10 cellular contexts compared by ENCODE assay signal in genomic region chr1:221776495-221777413, GRCh38. TPM values are rescaled to one million over a fixed set of nuclear protein-coding genes. Genes with fewer than 3 reads are reported as not detected.
DNase-seq lines count a peak whose midpoint lies in the region; ATAC-seq and TF ChIP-seq lines count a peak whose summit lies in the region.
"Had no signal": no experiment of that assay in that cellular context is flagged by ENCODE, and none has a peak within 500 bp of the region (broad histone marks: within the 10 kb centered on the region; RNA-seq: fewer than 3 reads in every experiment).

No MANE protein-coding gene starts in this region.

- no peaks in the 10 kb centered on the region for H3K36me3 Mint-ChIP-seq in naive B cell

- peak overlapping the region in 7 of 8 donors; percentile 7 to 72 (median 51) for H3K4me3 Mint-ChIP-seq in naive B cell

- H3K27me3 ChIP-seq in tibial artery (no peaks in the 10 kb centered on the region), testis (no peaks in the 10 kb centered on the region)

- peak overlapping the region; percentile 81 to 100 (median 96) for H3K27ac Mint-ChIP-seq in naive B cell

- H3K9me3 ChIP-seq in tibial artery (no peaks in the 10 kb centered on the region), testis (no peaks in the 10 kb centered on the region)

- H3K4me3 ChIP-seq in tibial artery (no peak overlapping the region), testis (no peak overlapping the region)

- H3K27ac ChIP-seq in tibial artery (no peak overlapping the region), testis (no peak overlapping the region)
- H3K27ac ChIP-seq: 22Rv1 had no signal

- 73 to 77% methylated on average over 6 of the region's 6 CpGs for WGBS in testis, 2 donors

- intact Hi-C loops in tibial artery (cut with DNase I; ENCODE audit: low total_unique reads) = no loop called here
- intact Hi-C loops in head of caudate nucleus (cut with DNase I) = no loop called here
- intact Hi-C loops in testis (cut with DNase I; ENCODE audit: low total_unique reads) = no loop called here

- H3K4me1 ChIP-seq in tibial artery (no peaks in the 10 kb centered on the region), testis (no peaks in the 10 kb centered on the region)

- TF ChIP-seq CTCF in tibial artery (IDR thresholded peaks at IDR 0.05) (no peak), testis (IDR thresholded peaks at IDR 0.05) (no peak)

- H3K36me3 ChIP-seq in tibial artery (no peaks in the 10 kb centered on the region), testis (ENCODE audit: low read depth, missing control alignments) (no peaks in the 10 kb centered on the region)

- H3K4me1 Mint-ChIP-seq in naive B cell = peaks cover 41 to 62% (median 59%) of the 10 kb centered on the region in 3 donors

- peak; percentile 29 for ATAC-seq in HG02678 (IDR thresholded peaks at IDR 0.05; ENCODE audit: unreplicated experiment)
- ATAC-seq in naive B cell (ENCODE audit: low read depth in 2 of 2) = peak; percentile 16 to 27

- H3K27me3 Mint-ChIP-seq in naive B cell = no peaks in the 10 kb centered on the region

- DNase-seq in DMS53 (lab: John Stamatoyannopoulos, UW) (peak; percentile 27), DMS53 treated with DMSO at 0.1 percent for 48 hours (lab: John Stamatoyannopoulos, UW; ENCODE audit: unreplicated experiment) (no peak), NAMALWA (ENCODE audit: low spot score) (peak; percentile 66), naive B cell (peak; percentile 70), tibial artery (no peak), head of caudate nucleus (no peak), testis (no peak)
- DNase-seq: IMR-90 had no signal

- no peaks in the 10 kb centered on the region for H3K9me3 Mint-ChIP-seq in naive B cell

- no peak for TF ChIP-seq POLR2A in testis (IDR thresholded peaks at IDR 0.05)

RNA-seq across cellular contexts. Expression of gene DUSP10, which starts 34.9 kb away (rescaled TPM):
- polyA plus RNA-seq in naive B cell (ENCODE audit: low read depth in 6 of 6) (10 to 100 TPM in 3 of 6 donors, 1 to 10 TPM in 3; 2.7 to 23.1 (median 10.0) TPM), testis (ENCODE audit: insufficient read depth, low read depth, low replicate concordance) (17.4 TPM)
- 10 to 100 TPM; 12.3 to 14.6 TPM for total RNA-seq in testis

Comparison
In these comparisons a context has a peak if more than half of its experiments do, and no peak if none do; other contexts are left out.
1. DNase-seq: peak in DMS53 (single experiment), NAMALWA (single experiment) and naive B cell (single experiment); none in DMS53 treated with DMSO at 0.1 percent for 48 hours (single experiment), tibial artery (0 of 2), head of caudate nucleus (0 of 42) and testis (single experiment).